ENCODE assay signal across 1 cellular context in genomic region chr20:20407891-20408805, GRCh38.
TF ChIP-seq lines count a peak whose summit lies in the region.

No MANE protein-coding gene starts in this region.

TF ChIP-seq in K562, 482 proteins besides CTCF, POLR2A, EP300 and RAD21 (continued from another document):
- TF ChIP-seq THAP7 (CRISPR knock-in tag; IDR thresholded peaks at IDR 0.05) (no peak), MBD2 (IDR thresholded peaks at IDR 0.05; ENCODE audit: borderline replicate concordance, low read depth) (no peak), ZNF583 (CRISPR knock-in tag; IDR thresholded peaks at IDR 0.05) (no peak), KDM4B (IDR thresholded peaks at IDR 0.05; ENCODE audit: borderline replicate concordance in 2 of 2, low read depth in 1 of 2) (no peak), MTA2 (IDR thresholded peaks at IDR 0.05; ENCODE audit: low read depth) (no peak), SRSF1 (IDR thresholded peaks at IDR 0.05; ENCODE audit: low read depth, low read length) (no peak), RBM34 (IDR thresholded peaks at IDR 0.05; ENCODE audit: borderline replicate concordance, insufficient read depth, low read length) (no peak), ESRRB (CRISPR knock-in tag; IDR thresholded peaks at IDR 0.05; ENCODE audit: borderline replicate concordance) (no peak), FOXK2 (conservative IDR thresholded peaks at IDR 0.05 in 1 of 2, IDR thresholded peaks at IDR 0.05 in 1 of 2; ENCODE audit: low read depth in 2 of 2) (no peak), ZKSCAN3 (CRISPR knock-in tag; IDR thresholded peaks at IDR 0.05) (no peak), ZNF778 (CRISPR knock-in tag; IDR thresholded peaks at IDR 0.05) (no peak), FOXO4 (CRISPR knock-in tag; IDR thresholded peaks at IDR 0.05) (no peak), CTBP1 (IDR thresholded peaks at IDR 0.05; ENCODE audit: borderline replicate concordance) (no peak), ZNF12 (CRISPR knock-in tag; IDR thresholded peaks at IDR 0.05) (no peak)
